8 cellular contexts compared by ENCODE assay signal in genomic region chr4:185395956-185396723, GRCh38. TPM values are rescaled to one million over a fixed set of nuclear protein-coding genes. Genes with fewer than 3 reads are reported as not detected.
A peak's percentile ranks its signal among the peaks of the same experiment; 100 is the strongest.
DNase-seq lines count a peak whose midpoint lies in the region; TF ChIP-seq lines count a peak whose summit lies in the region.

No MANE protein-coding gene starts in this region.

- TF ChIP-seq CTCF in HFF-Myc (IDR thresholded peaks at IDR 0.05; ENCODE audit: low read depth, low read length, missing control alignments) (no peak), suprapubic skin (IDR thresholded peaks at IDR 0.05) (no peak)

- peaks cover 22% of the 10 kb centered on the region for H3K36me3 ChIP-seq in SJSA1
- H3K36me3 ChIP-seq in suprapubic skin: peaks cover 10% of the 10 kb centered on the region

- peak; percentile 80 for DNase-seq in GM04503 (ENCODE audit: low read depth)
- peak; percentile 82 for DNase-seq in HFF-Myc (ENCODE audit: extremely low read depth, low read depth)
- DNase-seq in MV-4-11 (lab: John Stamatoyannopoulos, UW): peak; percentile 92
- peak; percentile 95 for DNase-seq in SJSA1 (ENCODE audit: low read depth in 1 of 2, low spot score in 2 of 2)
- DNase-seq in activated naive CD4-positive, alpha-beta T cell treated with anti-CD3 and anti-CD28 coated beads, Interleukin-2, amount 10 ng/mL, durations not matched to agents 7 days and 5 days: peak; percentile 96
- peak; percentile 99 for DNase-seq in germinal center (ENCODE audit: low spot score)
- peak; percentile 70 to 99 (median 96) for DNase-seq in nucleus accumbens (lab: John Stamatoyannopoulos, UW)
- peak; percentile 97 to 98 for DNase-seq in suprapubic skin (ENCODE audit: low spot score in 2 of 2)

- H3K4me1 ChIP-seq in SJSA1 (replicated peaks): peaks cover 41% of the 10 kb centered on the region
- H3K4me1 ChIP-seq in suprapubic skin: peaks cover 43% of the 10 kb centered on the region

- H3K9me3 Mint-ChIP-seq in activated naive CD4-positive, alpha-beta T cell treated with anti-CD3 and anti-CD28 coated beads, Interleukin-2, amount 10 ng/mL, durations not matched to agents 7 days and 5 days: no peaks in the 10 kb centered on the region

- WGBS in suprapubic skin: under 1% methylated on average over 37 of the region's 98 CpGs

- H3K4me3 ChIP-seq in HFF-Myc (replicated peaks; ENCODE audit: low read depth, low read length): peak overlapping the region; percentile 64
- peak overlapping the region; percentile 73 for H3K4me3 ChIP-seq in SJSA1
- H3K4me3 ChIP-seq in suprapubic skin: peak overlapping the region; percentile 87

- CTCF ChIA-PET in activated naive CD4-positive, alpha-beta T cell treated with anti-CD3 and anti-CD28 coated beads, Interleukin-2, amount 10 ng/mL, durations not matched to agents 7 days and 5 days (lab: Charles Lee): no interaction called here

- H3K27me3 ChIP-seq in SJSA1 (replicated peaks): no peaks in the 10 kb centered on the region
- no peaks in the 10 kb centered on the region for H3K27me3 ChIP-seq in suprapubic skin

- TF ChIP-seq EP300 in suprapubic skin (IDR thresholded peaks at IDR 0.05): no peak

- peaks cover 41% of the 10 kb centered on the region for H3K36me3 Mint-ChIP-seq in activated naive CD4-positive, alpha-beta T cell treated with anti-CD3 and anti-CD28 coated beads, Interleukin-2, amount 10 ng/mL, durations not matched to agents 7 days and 5 days

- peak overlapping the region; percentile 94 for H3K4me3 Mint-ChIP-seq in activated naive CD4-positive, alpha-beta T cell treated with anti-CD3 and anti-CD28 coated beads, Interleukin-2, amount 10 ng/mL, durations not matched to agents 7 days and 5 days

- peak; percentile 29 to 64 for TF ChIP-seq POLR2A in suprapubic skin (IDR thresholded peaks at IDR 0.05)

- peaks cover 57% of the 10 kb centered on the region for H3K4me1 Mint-ChIP-seq in activated naive CD4-positive, alpha-beta T cell treated with anti-CD3 and anti-CD28 coated beads, Interleukin-2, amount 10 ng/mL, durations not matched to agents 7 days and 5 days

- peak overlapping the region; percentile 99 for H3K27ac Mint-ChIP-seq in activated naive CD4-positive, alpha-beta T cell treated with anti-CD3 and anti-CD28 coated beads, Interleukin-2, amount 10 ng/mL, durations not matched to agents 7 days and 5 days

- peak overlapping the region; percentile 92 for H3K27ac ChIP-seq in SJSA1
- peak overlapping the region; percentile 99 for H3K27ac ChIP-seq in suprapubic skin

- no peaks in the 10 kb centered on the region for H3K27me3 Mint-ChIP-seq in activated naive CD4-positive, alpha-beta T cell treated with anti-CD3 and anti-CD28 coated beads, Interleukin-2, amount 10 ng/mL, durations not matched to agents 7 days and 5 days

- H3K9me3 ChIP-seq in SJSA1 (replicated peaks): no peaks in the 10 kb centered on the region
- H3K9me3 ChIP-seq in suprapubic skin: no peaks in the 10 kb centered on the region

RNA-seq across cellular contexts. Expression of gene LRP2BP, which starts 0.4 kb away (rescaled TPM):
- 0.22 and 0.29 TPM in 2 replicates for total RNA-seq in SJSA1 (2014; rRNA removed; shearing (Covaris generic))
- total RNA-seq in suprapubic skin: 1 to 10 TPM in 3 of 4 donors, under 1 TPM in 1; 0.60 to 3.1 (median 1.3) TPM

RNA-seq across cellular contexts. Expression of gene ANKRD37, which starts 0.5 kb away (rescaled TPM):
- 5.4 and 15.1 TPM in 2 replicates for total RNA-seq in SJSA1 (2014; rRNA removed; shearing (Covaris generic))
- total RNA-seq in suprapubic skin: 10 to 100 TPM in 2 of 4 donors, 1 to 10 TPM in 2; 8.0 to 20.4 (median 10.9) TPM

RNA-seq across cellular contexts. Expression of gene UFSP2, which starts 29.6 kb away (rescaled TPM):
- 17.1 and 32.1 TPM in 2 replicates for total RNA-seq in SJSA1 (2014; rRNA removed; shearing (Covaris generic))
- 10 to 100 TPM; 20.6 to 35.7 (median 28.7) TPM for total RNA-seq in suprapubic skin

Comparison
In these comparisons a context has a peak if more than half of its experiments do, and no peak if none do; other contexts are left out.
1. Peak in every context shown above with its lines: DNase-seq, H3K4me3 ChIP-seq and H3K27ac ChIP-seq.